ENCODE assay signal across 8 cellular contexts in genomic region chr11:69122642-69123431, GRCh38. TPM values are rescaled to one million over a fixed set of nuclear protein-coding genes. Genes with fewer than 3 reads are reported as not detected.
DNase-seq lines count a peak whose midpoint lies in the region; ATAC-seq and TF ChIP-seq lines count a peak whose summit lies in the region.

No MANE protein-coding gene starts in this region.

- H3K9me3 ChIP-seq in HUES64 (ENCODE audit: insufficient read depth, low read depth, low read length): peaks cover 10% of the 10 kb centered on the region; the same call in 1 of the 2 replicates
- H3K9me3 ChIP-seq in mesodermal cell (ENCODE audit: control insufficient read depth, low read length): peaks cover 10% of the 10 kb centered on the region
- no peaks in the 10 kb centered on the region for H3K9me3 ChIP-seq in MM.1S (replicated peaks; ENCODE audit: insufficient read depth, low read length)

- WGBS in HUES64: 2% methylated on average over 26 of the region's 26 CpGs
- WGBS in mesodermal cell (ENCODE audit: insufficient coverage in 2 of 2), 2 experiments: 2 to 4% methylated on average over 25 to 26 of the region's 26 CpGs

- H3K36me3 Mint-ChIP-seq in stimulated activated memory B cell treated with anti-CD40 and anti-IgM and Interleukin-4, amounts not matched to agents 10 μg/mL and 1 μg/mL and 100 μg/mL, for 72 hours: no peaks in the 10 kb centered on the region

- no peaks in the 10 kb centered on the region for H3K79me2 ChIP-seq in MM.1S (ENCODE audit: low read length)

- DNase-seq in AG20443 (ENCODE audit: low spot score) (peak; percentile 94), MM.1S (no peak), NOMO-1 (lab: John Stamatoyannopoulos, UW; ENCODE audit: unreplicated experiment in 2 of 2) (no peak)
- peak; percentile 80 to 86 for DNase-seq in activated CD4-positive, alpha-beta T cell treated with anti-CD3 and anti-CD28 coated beads, Interleukin-2, amount 50 U/mL, for 48 hours
- DNase-seq in effector CD4-positive, alpha-beta T cell: peak; percentile 13

- no peak overlapping the region for H3K4me2 ChIP-seq in MM.1S (ENCODE audit: low read depth, low read length)

- peak overlapping the region; percentile 52 for H3K27ac Mint-ChIP-seq in stimulated activated memory B cell treated with anti-CD40 and anti-IgM and Interleukin-4, amounts not matched to agents 10 μg/mL and 1 μg/mL and 100 μg/mL, for 72 hours

- no peaks in the 10 kb centered on the region for H3K36me3 ChIP-seq in HUES64 (ENCODE audit: insufficient read depth, low read length)
- no peaks in the 10 kb centered on the region for H3K36me3 ChIP-seq in mesodermal cell (ENCODE audit: control insufficient read depth, insufficient read depth, low read length)
- no peaks in the 10 kb centered on the region for H3K36me3 ChIP-seq in MM.1S (replicated peaks; ENCODE audit: insufficient read depth, low read length)

- H3K27ac ChIP-seq in HUES64 (ENCODE audit: low read depth, low read length) (peak overlapping the region; percentile 93), mesodermal cell (ENCODE audit: low read depth, low read length, severe bottlenecking) (peak overlapping the region; percentile 94), MM.1S (ENCODE audit: low read length) (no peak overlapping the region)

- H3K27me3 Mint-ChIP-seq in stimulated activated memory B cell treated with anti-CD40 and anti-IgM and Interleukin-4, amounts not matched to agents 10 μg/mL and 1 μg/mL and 100 μg/mL, for 72 hours: peaks cover 8% of the 10 kb centered on the region

- TF ChIP-seq CTCF in MM.1S (IDR thresholded peaks at IDR 0.05; ENCODE audit: low read length): no peak

- ATAC-seq in stimulated activated memory B cell treated with anti-CD40 and anti-IgM and Interleukin-4, amounts not matched to agents 10 μg/mL and 1 μg/mL and 100 μg/mL, for 72 hours: peak; percentile 88

- H3K4me3 Mint-ChIP-seq in stimulated activated memory B cell treated with anti-CD40 and anti-IgM and Interleukin-4, amounts not matched to agents 10 μg/mL and 1 μg/mL and 100 μg/mL, for 72 hours: peak overlapping the region; percentile 56

- H3K27me3 ChIP-seq in HUES64 (ENCODE audit: insufficient read depth, low read length) (no peaks in the 10 kb centered on the region), MM.1S (replicated peaks; ENCODE audit: insufficient read depth, low read length) (peaks cover 51% of the 10 kb centered on the region)

- H4K20me1 ChIP-seq in MM.1S (ENCODE audit: insufficient read depth, low read length): no peaks in the 10 kb centered on the region

- peaks cover 35% of the 10 kb centered on the region for H3K4me1 Mint-ChIP-seq in stimulated activated memory B cell treated with anti-CD40 and anti-IgM and Interleukin-4, amounts not matched to agents 10 μg/mL and 1 μg/mL and 100 μg/mL, for 72 hours

- H2AFZ ChIP-seq in MM.1S (ENCODE audit: low read length): no peak overlapping the region

- no peaks in the 10 kb centered on the region for H3K9me2 ChIP-seq in MM.1S (replicated peaks; ENCODE audit: insufficient read depth, low read length)

- H3K9ac ChIP-seq in HUES64 (ENCODE audit: low read depth, low read length) (peak overlapping the region; percentile 57; the same call in 1 of the 2 replicates), MM.1S (ENCODE audit: low read length) (no peak overlapping the region)

- H3K4me3 ChIP-seq in HUES64 (ENCODE audit: low read length) (peak overlapping the region; percentile 37), mesodermal cell (ENCODE audit: extremely low read depth, insufficient read depth, low read length, poor library complexity, severe bottlenecking) (peak overlapping the region; percentile 9), MM.1S (ENCODE audit: low read length) (no peak overlapping the region)

- no peaks in the 10 kb centered on the region for H3F3A ChIP-seq in MM.1S (ENCODE audit: insufficient read depth, low read length)

- H3K9me3 Mint-ChIP-seq in stimulated activated memory B cell treated with anti-CD40 and anti-IgM and Interleukin-4, amounts not matched to agents 10 μg/mL and 1 μg/mL and 100 μg/mL, for 72 hours: peaks cover 8% of the 10 kb centered on the region

- H3K4me1 ChIP-seq in HUES64 (ENCODE audit: insufficient read depth, low read length) (peaks cover 22% of the 10 kb centered on the region), mesodermal cell (ENCODE audit: control insufficient read depth, insufficient read depth, low read length, poor library complexity, severe bottlenecking) (peaks cover 28% of the 10 kb centered on the region), MM.1S (ENCODE audit: low read length) (no peaks in the 10 kb centered on the region)

RNA-seq across cellular contexts. Expression of gene SMIM38, which starts 32.9 kb away (rescaled TPM):
- polyA plus RNA-seq in HUES64 (2013, experiment 1 of 2): not detected
- not detected for polyA plus RNA-seq in HUES64 (2013, experiment 2 of 2)
- polyA plus RNA-seq in mesodermal cell (2013, experiment 1 of 2): 0.29 TPM
- 0.20 TPM for polyA plus RNA-seq in mesodermal cell (2013, experiment 2 of 2)

Comparison
In these comparisons a context has a peak if more than half of its experiments do, and no peak if none do; other contexts are left out.
1. DNase-seq: peak in AG20443 (single experiment), activated CD4-positive, alpha-beta T cell treated with anti-CD3 and anti-CD28 coated beads, Interleukin-2, amount 50 U/mL, for 48 hours (2 of 2) and effector CD4-positive, alpha-beta T cell (single experiment); none in MM.1S (single experiment) and NOMO-1 (0 of 2).